14 cellular contexts compared by ENCODE assay signal in the genomic region with DNA sequence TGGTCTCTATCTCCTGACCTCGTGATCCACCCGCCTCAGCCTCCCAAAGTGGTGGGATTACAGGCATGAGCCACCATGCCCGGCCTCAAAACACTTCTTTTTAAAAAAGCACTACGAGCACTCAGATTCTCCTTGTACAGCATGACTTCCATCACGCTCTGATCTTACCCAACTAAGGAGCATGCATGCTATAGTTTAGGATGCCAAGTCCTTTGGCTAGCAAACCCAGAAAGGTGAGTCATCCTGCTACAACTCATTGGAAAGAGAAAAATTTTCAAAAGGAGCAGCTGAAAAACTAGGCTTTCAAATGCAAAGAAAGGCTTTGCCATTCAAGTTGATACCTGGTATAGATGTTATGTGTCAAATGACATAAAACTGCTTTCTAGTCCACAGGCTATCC.
DNase-seq lines count a peak whose midpoint lies in the region; ATAC-seq and TF ChIP-seq lines count a peak whose summit lies in the region.
"Had no signal": no experiment of that assay in that cellular context is flagged by ENCODE, and none has a peak within 500 bp of the region (broad histone marks: within the 10 kb centered on the region; RNA-seq: fewer than 3 reads in every experiment).

No MANE protein-coding gene starts in this region.

- H3K36me3 ChIP-seq in adipocyte (ENCODE audit: control insufficient read depth, insufficient read depth, low read length, severe bottlenecking), result no peaks in the 10 kb centered on the region
- no peaks in the 10 kb centered on the region for H3K36me3 ChIP-seq in CD8-positive, alpha-beta memory T cell (ENCODE audit: insufficient read depth, low read length)
- H3K36me3 ChIP-seq in right lobe of liver, result no peaks in the 10 kb centered on the region
- no peaks in the 10 kb centered on the region for H3K36me3 ChIP-seq in Karpas-422 (ENCODE audit: insufficient read depth, low read length)

- H3K36me3 Mint-ChIP-seq in CD8-positive, alpha-beta memory T cell, result no peaks in the 10 kb centered on the region

- no peaks in the 10 kb centered on the region for H3K79me2 ChIP-seq in Karpas-422 (ENCODE audit: low read length)

- ATAC-seq in right lobe of liver, result no peak
- ATAC-seq: body of pancreas, left lobe of liver had no signal

- intact Hi-C loops in right lobe of liver (cut with DNase I), result no loop called here

- POLR2A ChIA-PET in CD8-positive, alpha-beta memory T cell (lab: Charles Lee), result no interaction called here

- WGBS in right lobe of liver (ENCODE audit: insufficient coverage, low coverage, low lambda C conversion rate, missing lambda C conversion rate), result 91% methylated on average over 5 of the region's 5 CpGs

- H3K27me3 ChIP-seq in adipocyte (replicated peaks; ENCODE audit: control insufficient read depth, insufficient read depth, low read length) (no peaks in the 10 kb centered on the region), right lobe of liver (no peaks in the 10 kb centered on the region), Karpas-422 (ENCODE audit: low read length) (no peaks in the 10 kb centered on the region)
- H3K27me3 ChIP-seq in CD8-positive, alpha-beta memory T cell (ENCODE audit: insufficient read depth, low read length, poor library complexity, severe bottlenecking), result no peaks in the 10 kb centered on the region
- H3K27me3 ChIP-seq: body of pancreas had no signal

- CTCF ChIA-PET in CD8-positive, alpha-beta memory T cell (lab: Charles Lee), result no interaction called here

- H3K27me3 Mint-ChIP-seq in CD8-positive, alpha-beta memory T cell, result peaks cover 3 to 5% of the 10 kb centered on the region in 2 donors

- 0 out of 2 replicates have a peak, but pooled peaks cover 3% of the 10 kb centered on the region for H3K9me2 ChIP-seq in Karpas-422 (replicated peaks; ENCODE audit: insufficient read depth, low read length)

- H3K27ac Mint-ChIP-seq in CD8-positive, alpha-beta memory T cell, result no peak overlapping the region

- H3K4me1 ChIP-seq in adipocyte (ENCODE audit: control insufficient read depth, insufficient read depth, low read length) (peaks cover 48% of the 10 kb centered on the region), right lobe of liver (peaks cover 0 to 2% (median 0%) of the 10 kb centered on the region in 4 donors), Karpas-422 (ENCODE audit: low read length) (no peaks in the 10 kb centered on the region)
- H3K4me1 ChIP-seq in CD8-positive, alpha-beta memory T cell (ENCODE audit: insufficient read depth, low read length), result no peaks in the 10 kb centered on the region
- H3K4me1 ChIP-seq: body of pancreas had no signal

- no peaks in the 10 kb centered on the region for H4K20me1 ChIP-seq in Karpas-422 (ENCODE audit: insufficient read depth, low read depth, low read length)

- no peaks in the 10 kb centered on the region for H3K4me1 Mint-ChIP-seq in CD8-positive, alpha-beta memory T cell

- no peaks in the 10 kb centered on the region for H3K9me3 ChIP-seq in adipocyte (ENCODE audit: control insufficient read depth, low read length)
- H3K9me3 ChIP-seq in CD8-positive, alpha-beta memory T cell (ENCODE audit: low read length), result no peaks in the 10 kb centered on the region
- H3K9me3 ChIP-seq in right lobe of liver, result no peaks in the 10 kb centered on the region
- peaks cover 4% of the 10 kb centered on the region; the same call in 1 of the 2 replicates for H3K9me3 ChIP-seq in Karpas-422 (ENCODE audit: low read length)
- H3K9me3 ChIP-seq: body of pancreas had no signal

- TF ChIP-seq CTCF in fibroblast of pulmonary artery (IDR thresholded peaks at IDR 0.05; ENCODE audit: low read length, missing control alignments), result no peak
- no peak for TF ChIP-seq CTCF in right lobe of liver (IDR thresholded peaks at IDR 0.05)

- H2AFZ ChIP-seq in Karpas-422 (ENCODE audit: low read length), result no peak overlapping the region

- H3K9ac ChIP-seq in adipocyte (ENCODE audit: low read length) (no peak overlapping the region), Karpas-422 (ENCODE audit: low read length) (no peak overlapping the region)

- H3K9me3 Mint-ChIP-seq in CD8-positive, alpha-beta memory T cell, result peaks cover 0 to 10% (median 8%) of the 10 kb centered on the region in 5 donors

- no peak overlapping the region for H3K4me3 ChIP-seq in adipocyte (ENCODE audit: low read length)
- no peak overlapping the region for H3K4me3 ChIP-seq in fibroblast of pulmonary artery (replicated peaks; ENCODE audit: low read depth, low read length)
- H3K4me3 ChIP-seq in skeletal muscle cell (ENCODE audit: low read depth, low read length), result no peak overlapping the region
- no peak overlapping the region for H3K4me3 ChIP-seq in CD8-positive, alpha-beta memory T cell (ENCODE audit: low read length)
- no peak overlapping the region for H3K4me3 ChIP-seq in right lobe of liver
- H3K4me3 ChIP-seq in Karpas-422 (ENCODE audit: low read length), result no peak overlapping the region
- H3K4me3 ChIP-seq: body of pancreas had no signal

- H3K4me3 Mint-ChIP-seq in CD8-positive, alpha-beta memory T cell, result no peak overlapping the region

- TF ChIP-seq POLR2A in right lobe of liver (IDR thresholded peaks at IDR 0.05), result no peak

- no peak overlapping the region for H3K27ac ChIP-seq in CD8-positive, alpha-beta memory T cell (ENCODE audit: low read depth, low read length)
- H3K27ac ChIP-seq in right lobe of liver, result no peak overlapping the region
- H3K27ac ChIP-seq in Karpas-422 (ENCODE audit: low read length), result no peak overlapping the region
- H3K27ac ChIP-seq: body of pancreas, VCaP had no signal

- H3K4me2 ChIP-seq in Karpas-422 (ENCODE audit: low read depth, low read length, poor library complexity, severe bottlenecking), result no peak overlapping the region

- DNase-seq in GM03348 (ENCODE audit: low spot score) (peak; percentile 77), adipocyte (ENCODE audit: low read depth) (peak; percentile 90), fibroblast of pulmonary artery (ENCODE audit: low read depth) (peak; percentile 91), skeletal muscle cell (ENCODE audit: low read depth) (peak; percentile 80), right lobe of liver (no peak), Karpas-422 (no peak), NCI-H526 treated with DMSO at 0.1 percent for 48 hours (lab: John Stamatoyannopoulos, UW) (no peak)
- DNase-seq in CD8-positive, alpha-beta memory T cell, result no peak
- DNase-seq: DMS153, foreskin melanocyte, NCI-H2171 had no signal

Comparison
In these comparisons a context has a peak if more than half of its experiments do, and no peak if none do; other contexts are left out.
1. DNase-seq: peak in GM03348 (single experiment), adipocyte (single experiment), fibroblast of pulmonary artery (single experiment) and skeletal muscle cell (single experiment); none in CD8-positive, alpha-beta memory T cell (0 of 5), right lobe of liver (0 of 3), Karpas-422 (single experiment) and NCI-H526 treated with DMSO at 0.1 percent for 48 hours (single experiment).